In genomic region chr14:69605761-69606160, GRCh38 we compare ENCODE assay signal across 23 cellular contexts. TPM values are rescaled to one million over a fixed set of nuclear protein-coding genes. Genes with fewer than 3 reads are reported as not detected.
DNase-seq lines count a peak whose midpoint lies in the region; ATAC-seq, FAIRE-seq and TF ChIP-seq lines count a peak whose summit lies in the region.
"Had no signal": no experiment of that assay in that cellular context is flagged by ENCODE, and none has a peak within 500 bp of the region (broad histone marks: within the 10 kb centered on the region; RNA-seq: fewer than 3 reads in every experiment).

No MANE protein-coding gene starts in this region.

- intact Hi-C loops in left colon (cut with DNase I, micrococcal nuclease) = loop anchor here (5.0 to 10.0 kb wide), 2 partner anchors 107 to 109 kb away; no protein-coding TSS in a partner anchor
- intact Hi-C loops in activated naive CD4-positive, alpha-beta T cell treated with anti-CD3 and anti-CD28 coated beads for 36 hours (cut with micrococcal nuclease) = no loop called here

- no peak overlapping the region for H3K4me3 Mint-ChIP-seq in activated naive CD4-positive, alpha-beta T cell treated with anti-CD3 and anti-CD28 coated beads for 36 hours
- H3K4me3 Mint-ChIP-seq: activated naive CD8-positive, alpha-beta T cell treated with anti-CD3 and anti-CD28 coated beads for 36 hours; activated T-cell treated with anti-CD3 and anti-CD28 coated beads, Interleukin-2, amount 50 U/mL, for 72 hours; memory B cell; naive thymus-derived CD8-positive, alpha-beta T cell had no signal

- no peak for TF ChIP-seq CTCF in RWPE2 (IDR thresholded peaks at IDR 0.05; ENCODE audit: poor library complexity, severe bottlenecking)

- no peak overlapping the region for H3K27ac ChIP-seq in RWPE2 (ENCODE audit: poor library complexity, severe bottlenecking)
- peak overlapping the region; percentile 35 to 81 for H3K27ac ChIP-seq in small intestine (ENCODE audit: low read depth in 1 of 2, low read length in 1 of 2)

- TF ChIP-seq POLR2A in GM12891 (IDR thresholded peaks at IDR 0.05; ENCODE audit: low read depth, low read length) = no peak

- CTCF ChIA-PET in activated naive CD4-positive, alpha-beta T cell treated with anti-CD3 and anti-CD28 coated beads for 36 hours (lab: Charles Lee) = interaction anchor here (1.0 to 4.2 kb wide), 12 partner anchors 11 to 125 kb away, joined by 3 to 62 read pairs (median 5); no protein-coding TSS in a partner anchor

- DNase-seq in GM12891 (ENCODE audit: insufficient read length, low spot score) = no peak
- no peak for DNase-seq in RWPE2 (ENCODE audit: low spot score)
- DNase-seq in left colon = peak; percentile 43 to 48
- DNase-seq in small intestine = peak; percentile 71
- DNase-seq in NCI-H774 (lab: John Stamatoyannopoulos, UW) = no peak
- no peak for DNase-seq in activated naive CD4-positive, alpha-beta T cell treated with anti-CD3 and anti-CD28 coated beads for 36 hours
- DNase-seq: activated naive CD8-positive, alpha-beta T cell treated with anti-CD3 and anti-CD28 coated beads for 36 hours; activated T-cell treated with anti-CD3 and anti-CD28 coated beads, Interleukin-2, amount 50 U/mL, for 72 hours; Calu3; cortex of kidney; H7; naive thymus-derived CD8-positive, alpha-beta T cell; NCI-H187; NCI-H345; SK-N-SH; spleen; stimulated activated CD8-positive, alpha-beta memory T cell treated with anti-CD3 and anti-CD28 coated beads, Interleukin-4, amount 100 ng/mL, for 48 hours had no signal

- H3K27me3 ChIP-seq in RWPE2 (ENCODE audit: insufficient read depth, poor library complexity, severe bottlenecking) (no peaks in the 10 kb centered on the region), small intestine (ENCODE audit: control insufficient read depth in 2 of 2, insufficient read depth in 2 of 2, low read length in 2 of 2) (no peaks in the 10 kb centered on the region)
- H3K27me3 ChIP-seq: spleen had no signal

- H3K27me3 Mint-ChIP-seq in activated naive CD4-positive, alpha-beta T cell treated with anti-CD3 and anti-CD28 coated beads for 36 hours (ENCODE audit: low read depth) = no peaks in the 10 kb centered on the region
- H3K27me3 Mint-ChIP-seq: activated naive CD8-positive, alpha-beta T cell treated with anti-CD3 and anti-CD28 coated beads for 36 hours; memory B cell had no signal

- H3K9me3 Mint-ChIP-seq in activated naive CD4-positive, alpha-beta T cell treated with anti-CD3 and anti-CD28 coated beads for 36 hours = no peaks in the 10 kb centered on the region
- H3K9me3 Mint-ChIP-seq: activated naive CD8-positive, alpha-beta T cell treated with anti-CD3 and anti-CD28 coated beads for 36 hours; activated T-cell treated with anti-CD3 and anti-CD28 coated beads, Interleukin-2, amount 50 U/mL, for 72 hours; brain; memory B cell; naive thymus-derived CD8-positive, alpha-beta T cell had no signal

- peak; percentile 54 for FAIRE-seq in GM12891 (lab: Jason Lieb, UNC)
- FAIRE-seq in small intestine (lab: Jason Lieb, UNC) = no peak
- FAIRE-seq: RCC 7860 had no signal

- peaks cover 32% of the 10 kb centered on the region for H3K4me1 Mint-ChIP-seq in activated naive CD4-positive, alpha-beta T cell treated with anti-CD3 and anti-CD28 coated beads for 36 hours (ENCODE audit: low read depth)

- no peaks in the 10 kb centered on the region for H3K4me1 ChIP-seq in RWPE2 (ENCODE audit: insufficient read depth, poor library complexity, severe bottlenecking)
- H3K4me1 ChIP-seq in small intestine (ENCODE audit: control insufficient read depth in 2 of 2, insufficient read depth in 1 of 2, low read depth in 1 of 2, low read length in 1 of 2) = peaks cover 0 to 7% of the 10 kb centered on the region in 2 donors

- no peaks in the 10 kb centered on the region for H3K36me3 ChIP-seq in RWPE2 (ENCODE audit: low read depth)
- no peaks in the 10 kb centered on the region for H3K36me3 ChIP-seq in small intestine (ENCODE audit: control insufficient read depth in 2 of 2, insufficient read depth in 2 of 2, low read length in 2 of 2)
- H3K36me3 ChIP-seq: spleen had no signal

- no peaks in the 10 kb centered on the region for H3K36me3 Mint-ChIP-seq in activated naive CD4-positive, alpha-beta T cell treated with anti-CD3 and anti-CD28 coated beads for 36 hours (ENCODE audit: low read depth)
- H3K36me3 Mint-ChIP-seq: activated naive CD8-positive, alpha-beta T cell treated with anti-CD3 and anti-CD28 coated beads for 36 hours; brain; memory B cell; naive thymus-derived CD8-positive, alpha-beta T cell had no signal

- ATAC-seq in RWPE2 (ENCODE audit: low read depth) (peak; percentile 30; the same call in 1 of the 3 replicates), left colon (peak; percentile 76), GM19023 (IDR thresholded peaks at IDR 0.05; ENCODE audit: unreplicated experiment) (no peak)
- ATAC-seq: naive thymus-derived CD8-positive, alpha-beta T cell had no signal

- H3K27ac Mint-ChIP-seq in activated naive CD4-positive, alpha-beta T cell treated with anti-CD3 and anti-CD28 coated beads for 36 hours = no peak overlapping the region
- H3K27ac Mint-ChIP-seq: activated naive CD8-positive, alpha-beta T cell treated with anti-CD3 and anti-CD28 coated beads for 36 hours; activated T-cell treated with anti-CD3 and anti-CD28 coated beads, Interleukin-2, amount 50 U/mL, for 72 hours; memory B cell had no signal

- H3K4me3 ChIP-seq in RWPE2 (ENCODE audit: severe bottlenecking) = no peak overlapping the region
- no peak overlapping the region for H3K4me3 ChIP-seq in small intestine (ENCODE audit: low read depth in 1 of 2, low read length in 2 of 2)
- H3K4me3 ChIP-seq: spleen had no signal

- H3K9me3 ChIP-seq in RWPE2 (ENCODE audit: severe bottlenecking) (no peaks in the 10 kb centered on the region), small intestine (ENCODE audit: control insufficient read depth, low read depth) (no peaks in the 10 kb centered on the region)
- H3K9me3 ChIP-seq: SK-N-SH, spleen had no signal

TF ChIP-seq in GM12891, 5 proteins besides CTCF, POLR2A, EP300 and RAD21:
- no peak for TF ChIP-seq POLR2AphosphoS5 (IDR thresholded peaks at IDR 0.05; ENCODE audit: low read depth, low read length)

RNA-seq across cellular contexts. Expression of gene SUSD6, which starts 5.6 kb away (rescaled TPM):
- polyA plus RNA-seq in GM12891 (2012; ENCODE audit: low read depth, missing spikeins) = 24.1 TPM
- 10 to 100 TPM; 73.8 to 98.9 TPM for total RNA-seq in left colon
- 10 to 100 TPM; 14.3 to 18.8 (median 14.5) TPM for polyA plus RNA-seq in small intestine
- 10 to 100 TPM; 66.6 to 69.7 TPM for total RNA-seq in activated naive CD4-positive, alpha-beta T cell treated with anti-CD3 and anti-CD28 coated beads for 36 hours

RNA-seq across cellular contexts. Expression of gene CCDC177, which starts 31.1 kb away (rescaled TPM):
- not detected for polyA plus RNA-seq in GM12891 (2012; ENCODE audit: low read depth, missing spikeins)
- total RNA-seq in left colon = not detected
- polyA plus RNA-seq in small intestine = under 1 TPM in 1 of 3 donors, not detected in 2; 0.03 TPM
- total RNA-seq in activated naive CD4-positive, alpha-beta T cell treated with anti-CD3 and anti-CD28 coated beads for 36 hours = not detected
- total RNA-seq: activated naive CD8-positive, alpha-beta T cell treated with anti-CD3 and anti-CD28 coated beads for 36 hours; activated T-cell treated with anti-CD3 and anti-CD28 coated beads, Interleukin-2, amount 50 U/mL, for 72 hours; Calu3; fibroblast of villous mesenchyme; naive thymus-derived CD8-positive, alpha-beta T cell; pulmonary artery endothelial cell; spleen had no signal
- polyA plus RNA-seq: naive thymus-derived CD8-positive, alpha-beta T cell; SK-N-SH; spleen had no signal

Comparison
In these comparisons a context has a peak if more than half of its experiments do, and no peak if none do; other contexts are left out.
1. DNase-seq: peak in left colon (2 of 2) and small intestine (single experiment); none in GM12891 (single experiment), RWPE2 (single experiment), NCI-H774 (single experiment) and activated naive CD4-positive, alpha-beta T cell treated with anti-CD3 and anti-CD28 coated beads for 36 hours (single experiment).